In genomic region chr5:66436721-66437120, GRCh38 we compare ENCODE assay signal across 9 cellular contexts.
A peak's percentile ranks its signal among the peaks of the same experiment; 100 is the strongest.
DNase-seq lines count a peak whose midpoint lies in the region; ATAC-seq and TF ChIP-seq lines count a peak whose summit lies in the region.
"Had no signal": no experiment of that assay in that cellular context is flagged by ENCODE, and none has a peak within 500 bp of the region (broad histone marks: within the 10 kb centered on the region; RNA-seq: fewer than 3 reads in every experiment).

No MANE protein-coding gene starts in this region.

- DNase-seq in GM10248 (ENCODE audit: extremely low spot score): no peak
- DNase-seq in SW480 (ENCODE audit: low spot score): peak; percentile 28
- peak; percentile 16 for DNase-seq in iPS DF 6.9 (ENCODE audit: low read depth, low spot score)
- no peak for DNase-seq in activated T-cell treated with anti-CD3 and anti-CD28 coated beads, Interleukin-2, amount 50 U/mL, for 48 hours
- DNase-seq in activated CD4-positive, alpha-beta memory T cell treated with anti-CD3 and anti-CD28 coated beads for 36 hours: no peak
- DNase-seq in AG08396 (ENCODE audit: low spot score): no peak
- DNase-seq in activated effector memory CD4-positive, alpha-beta T cell treated with Interleukin-2 at 50 U/mL for 16 hours: no peak
- DNase-seq: NCI-H1436 treated with DMSO at 0.1 percent for 48 hours had no signal

- no peak overlapping the region for H3K27ac Mint-ChIP-seq in activated CD4-positive, alpha-beta memory T cell treated with anti-CD3 and anti-CD28 coated beads for 36 hours

- H3K27me3 ChIP-seq in iPS DF 6.9 (ENCODE audit: control insufficient read depth, insufficient read depth, low read length): no peaks in the 10 kb centered on the region

- no peaks in the 10 kb centered on the region for H3K9me3 ChIP-seq in iPS DF 6.9 (ENCODE audit: control insufficient read depth, insufficient read depth, low read length)

- no peaks in the 10 kb centered on the region for H3K4me1 ChIP-seq in iPS DF 6.9 (ENCODE audit: control insufficient read depth, insufficient read depth, low read length)

- peak; percentile 44 for ATAC-seq in HG02642 (IDR thresholded peaks at IDR 0.05; ENCODE audit: poor library complexity, unreplicated experiment)

- peaks cover 7% of the 10 kb centered on the region for H3K4me1 Mint-ChIP-seq in activated CD4-positive, alpha-beta memory T cell treated with anti-CD3 and anti-CD28 coated beads for 36 hours (ENCODE audit: low read depth)

- no peaks in the 10 kb centered on the region for H3K36me3 ChIP-seq in iPS DF 6.9 (ENCODE audit: control insufficient read depth, insufficient read depth, low read length)

- peak; percentile 38 for TF ChIP-seq CTCF in GM10248 (IDR thresholded peaks at IDR 0.05; ENCODE audit: control extremely low read depth, extremely low read depth, low read depth, missing control alignments)

- peaks cover 2% of the 10 kb centered on the region for H3K9me3 Mint-ChIP-seq in activated CD4-positive, alpha-beta memory T cell treated with anti-CD3 and anti-CD28 coated beads for 36 hours

- no peak overlapping the region for H3K4me3 Mint-ChIP-seq in activated CD4-positive, alpha-beta memory T cell treated with anti-CD3 and anti-CD28 coated beads for 36 hours

- no peaks in the 10 kb centered on the region for H3K36me3 Mint-ChIP-seq in activated CD4-positive, alpha-beta memory T cell treated with anti-CD3 and anti-CD28 coated beads for 36 hours

- WGBS in iPS DF 6.9 (ENCODE audit: insufficient coverage, insufficient read length): no CpG with 5 or more reads among the region's 3 CpGs

- H3K4me3 ChIP-seq in iPS DF 6.9 (ENCODE audit: low read length): no peak overlapping the region

- no peaks in the 10 kb centered on the region for H3K27me3 Mint-ChIP-seq in activated CD4-positive, alpha-beta memory T cell treated with anti-CD3 and anti-CD28 coated beads for 36 hours

- CTCF ChIA-PET in GM10248 (lab: Yijun Ruan, JAX): no interaction called here
- CTCF ChIA-PET in activated CD4-positive, alpha-beta memory T cell treated with anti-CD3 and anti-CD28 coated beads for 36 hours (lab: Charles Lee): no interaction called here

- POLR2A ChIA-PET in GM10248 (lab: Yijun Ruan, JAX): no interaction called here
- POLR2A ChIA-PET in activated CD4-positive, alpha-beta memory T cell treated with anti-CD3 and anti-CD28 coated beads for 36 hours (lab: Charles Lee): no interaction called here

- intact Hi-C loops in activated CD4-positive, alpha-beta memory T cell treated with anti-CD3 and anti-CD28 coated beads for 36 hours (cut with micrococcal nuclease): no loop called here

- no peak overlapping the region for H3K27ac ChIP-seq in iPS DF 6.9 (ENCODE audit: low read length)

Comparison
In these comparisons a context has a peak if more than half of its experiments do, and no peak if none do; other contexts are left out.
1. DNase-seq: peak in SW480 (single experiment) and iPS DF 6.9 (single experiment); none in GM10248 (single experiment), activated T-cell treated with anti-CD3 and anti-CD28 coated beads, Interleukin-2, amount 50 U/mL, for 48 hours (0 of 2), activated CD4-positive, alpha-beta memory T cell treated with anti-CD3 and anti-CD28 coated beads for 36 hours (single experiment), AG08396 (single experiment) and activated effector memory CD4-positive, alpha-beta T cell treated with Interleukin-2 at 50 U/mL for 16 hours (single experiment).